In the genomic region with DNA sequence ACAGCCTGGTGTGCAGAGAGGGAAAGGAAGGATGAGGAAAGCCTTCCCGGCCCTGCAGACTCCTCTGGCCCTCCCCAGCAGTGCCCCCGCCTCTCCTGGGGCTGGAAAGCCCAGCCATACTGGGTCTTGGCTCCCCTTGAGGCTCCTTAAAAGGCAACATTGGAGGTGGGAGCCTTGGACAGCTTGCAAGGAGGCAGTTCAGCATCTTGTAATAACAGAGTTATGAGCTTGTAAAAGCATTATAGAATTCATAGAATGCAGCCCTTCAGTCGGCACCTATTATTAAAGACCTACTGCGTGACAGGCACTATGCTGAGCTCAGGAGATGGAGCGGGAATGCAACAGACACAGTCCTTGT, we compare ENCODE assay signal across 16 cellular contexts. TPM values are rescaled to one million over a fixed set of nuclear protein-coding genes. Genes with fewer than 3 reads are reported as not detected.
DNase-seq lines count a peak whose midpoint lies in the region; ATAC-seq and TF ChIP-seq lines count a peak whose summit lies in the region.
"Had no signal": no experiment of that assay in that cellular context is flagged by ENCODE, and none has a peak within 500 bp of the region (broad histone marks: within the 10 kb centered on the region; RNA-seq: fewer than 3 reads in every experiment).

No MANE protein-coding gene starts in this region.

- H3K36me3 ChIP-seq in testis (ENCODE audit: low read depth, missing control alignments) = no peaks in the 10 kb centered on the region

- H3K27ac Mint-ChIP-seq in activated naive CD4-positive, alpha-beta T cell treated with anti-CD3 and anti-CD28 coated beads for 36 hours = no peak overlapping the region
- H3K27ac Mint-ChIP-seq in stimulated activated naive CD8-positive, alpha-beta T cell treated with anti-CD3 and anti-CD28 coated beads, Interleukin-15, amount 100 ng/mL, for 72 hours = no peak overlapping the region
- H3K27ac Mint-ChIP-seq: immature natural killer cell, nephron progenitor cell had no signal

- H3K4me1 Mint-ChIP-seq in activated naive CD4-positive, alpha-beta T cell treated with anti-CD3 and anti-CD28 coated beads for 36 hours (ENCODE audit: low read depth) = peaks cover 1% of the 10 kb centered on the region
- H3K4me1 Mint-ChIP-seq in stimulated activated naive CD8-positive, alpha-beta T cell treated with anti-CD3 and anti-CD28 coated beads, Interleukin-15, amount 100 ng/mL, for 72 hours = peaks cover 8% of the 10 kb centered on the region
- H3K4me1 Mint-ChIP-seq: central memory CD8-positive, alpha-beta T cell had no signal

- no peaks in the 10 kb centered on the region for H3K9me3 Mint-ChIP-seq in activated naive CD4-positive, alpha-beta T cell treated with anti-CD3 and anti-CD28 coated beads for 36 hours
- H3K9me3 Mint-ChIP-seq in stimulated activated naive CD8-positive, alpha-beta T cell treated with anti-CD3 and anti-CD28 coated beads, Interleukin-15, amount 100 ng/mL, for 72 hours = no peaks in the 10 kb centered on the region
- H3K9me3 Mint-ChIP-seq: central memory CD8-positive, alpha-beta T cell; nephron progenitor cell had no signal

- ATAC-seq in stimulated activated naive CD8-positive, alpha-beta T cell treated with anti-CD3 and anti-CD28 coated beads, Interleukin-15, amount 100 ng/mL, for 72 hours = no peak

- no peaks in the 10 kb centered on the region for H3K36me3 Mint-ChIP-seq in activated naive CD4-positive, alpha-beta T cell treated with anti-CD3 and anti-CD28 coated beads for 36 hours (ENCODE audit: low read depth)
- H3K36me3 Mint-ChIP-seq: immature natural killer cell had no signal

- intact Hi-C loops in testis (cut with DNase I; ENCODE audit: low total_unique reads) = no loop called here
- intact Hi-C loops in activated naive CD4-positive, alpha-beta T cell treated with anti-CD3 and anti-CD28 coated beads for 36 hours (cut with micrococcal nuclease) = no loop called here

- no peak for TF ChIP-seq POLR2A in testis (IDR thresholded peaks at IDR 0.05)

- peak overlapping the region; percentile 91 for H3K4me3 ChIP-seq in coronary artery
- no peak overlapping the region for H3K4me3 ChIP-seq in testis
- H3K4me3 ChIP-seq: SK-N-MC had no signal

- H3K27ac ChIP-seq in coronary artery (peak overlapping the region; percentile 95 to 99), testis (peak overlapping the region in 1 of 2 donors; percentile 63)
- H3K27ac ChIP-seq: SK-N-MC had no signal

- CTCF ChIA-PET in activated naive CD4-positive, alpha-beta T cell treated with anti-CD3 and anti-CD28 coated beads for 36 hours (lab: Charles Lee) = interaction anchor here (1.2 kb wide), 1 partner anchor 31 kb away, joined by 3 read pairs; no protein-coding TSS in a partner anchor

- H3K27me3 Mint-ChIP-seq in activated naive CD4-positive, alpha-beta T cell treated with anti-CD3 and anti-CD28 coated beads for 36 hours (ENCODE audit: low read depth) = peaks cover 10% of the 10 kb centered on the region
- no peaks in the 10 kb centered on the region for H3K27me3 Mint-ChIP-seq in stimulated activated naive CD8-positive, alpha-beta T cell treated with anti-CD3 and anti-CD28 coated beads, Interleukin-15, amount 100 ng/mL, for 72 hours
- H3K27me3 Mint-ChIP-seq: central memory CD8-positive, alpha-beta T cell had no signal

- peaks cover 36% of the 10 kb centered on the region for H3K4me1 ChIP-seq in testis

- peak; percentile 49 for DNase-seq in NCI-H2227 treated with DMSO at 0.1 percent for 48 hours (lab: John Stamatoyannopoulos, UW)
- peak; percentile 92 for DNase-seq in coronary artery (ENCODE audit: low spot score)
- peak; percentile 53 for DNase-seq in mesenteric fat pad (ENCODE audit: low spot score)
- peak; percentile 14 for DNase-seq in testis
- no peak for DNase-seq in kidney glomerular epithelial cell (lab: John Stamatoyannopoulos, UW)
- no peak for DNase-seq in activated naive CD4-positive, alpha-beta T cell treated with anti-CD3 and anti-CD28 coated beads for 36 hours
- no peak for DNase-seq in stimulated activated naive CD8-positive, alpha-beta T cell treated with anti-CD3 and anti-CD28 coated beads, Interleukin-15, amount 100 ng/mL, for 72 hours
- no peak for DNase-seq in medulla oblongata (ENCODE audit: extremely low spot score)
- DNase-seq: activated naive CD4-positive, alpha-beta T cell treated with Interleukin-2 at 50 U/mL for 16 hours; EL; H7; immature natural killer cell; nephron progenitor cell had no signal

- H3K9me3 ChIP-seq in testis = no peaks in the 10 kb centered on the region

- H3K27me3 ChIP-seq in testis = no peaks in the 10 kb centered on the region

- 48 to 51% methylated on average over 5 of the region's 5 CpGs for WGBS in testis, 2 donors

- H3K4me3 Mint-ChIP-seq in activated naive CD4-positive, alpha-beta T cell treated with anti-CD3 and anti-CD28 coated beads for 36 hours = no peak overlapping the region
- H3K4me3 Mint-ChIP-seq in stimulated activated naive CD8-positive, alpha-beta T cell treated with anti-CD3 and anti-CD28 coated beads, Interleukin-15, amount 100 ng/mL, for 72 hours = no peak overlapping the region
- H3K4me3 Mint-ChIP-seq: central memory CD8-positive, alpha-beta T cell; immature natural killer cell; nephron progenitor cell had no signal

- TF ChIP-seq CTCF in coronary artery (IDR thresholded peaks at IDR 0.05) (no peak), testis (IDR thresholded peaks at IDR 0.05) (no peak)

RNA-seq across cellular contexts. Expression of a gene that starts 4.2 kb away (rescaled TPM):
- total RNA-seq in mesenteric fat pad (154 TPM), testis (10 to 100 TPM; 16.4 to 23.2 TPM)
- 24.6 TPM for polyA plus RNA-seq in testis (ENCODE audit: insufficient read depth, low read depth, low replicate concordance)
- not detected for total RNA-seq in activated naive CD4-positive, alpha-beta T cell treated with anti-CD3 and anti-CD28 coated beads for 36 hours
- total RNA-seq: activated CD8-positive, alpha-beta memory T cell treated with anti-CD3 and anti-CD28 coated beads for 36 hours had no signal
- polyA plus RNA-seq: immature natural killer cell had no signal

RNA-seq across cellular contexts. Expression of a gene that starts 37.0 kb away (rescaled TPM):
- total RNA-seq in mesenteric fat pad (0.39 TPM), testis (under 1 TPM; 0.19 to 0.31 TPM)
- not detected for polyA plus RNA-seq in testis (ENCODE audit: insufficient read depth, low read depth, low replicate concordance)
- not detected for total RNA-seq in activated naive CD4-positive, alpha-beta T cell treated with anti-CD3 and anti-CD28 coated beads for 36 hours
- total RNA-seq: activated CD8-positive, alpha-beta memory T cell treated with anti-CD3 and anti-CD28 coated beads for 36 hours; H7 had no signal
- polyA plus RNA-seq: immature natural killer cell had no signal

Comparison
In these comparisons a context has a peak if more than half of its experiments do, and no peak if none do; other contexts are left out.
1. DNase-seq: peak in NCI-H2227 treated with DMSO at 0.1 percent for 48 hours (single experiment), coronary artery (single experiment), mesenteric fat pad (single experiment) and testis (single experiment); none in kidney glomerular epithelial cell (single experiment), activated naive CD4-positive, alpha-beta T cell treated with anti-CD3 and anti-CD28 coated beads for 36 hours (single experiment), stimulated activated naive CD8-positive, alpha-beta T cell treated with anti-CD3 and anti-CD28 coated beads, Interleukin-15, amount 100 ng/mL, for 72 hours (0 of 2) and medulla oblongata (single experiment).
2. RNA of a gene that starts 4.2 kb away (total RNA-seq): 154 TPM in mesenteric fat pad (single experiment) and 16.4 to 23.2 TPM in testis; not detected in activated naive CD4-positive, alpha-beta T cell treated with anti-CD3 and anti-CD28 coated beads for 36 hours; every median in the first group is over 10 times any median in the second.